In genomic region chr1:244035358-244035757, GRCh38 we compare ENCODE assay signal across 21 cellular contexts.
"Had no signal": no experiment of that assay in that cellular context is flagged by ENCODE, and none has a peak within 500 bp of the region (broad histone marks: within the 10 kb centered on the region; RNA-seq: fewer than 3 reads in every experiment).

No MANE protein-coding gene starts in this region.

- H3K4me3 Mint-ChIP-seq: memory B cell; natural killer cell; stimulated activated effector memory CD8-positive, alpha-beta T cell treated with anti-CD3 and anti-CD28 coated beads, Interleukin-12 subunit alpha, Interleukin-12 subunit beta, amount 100 ng/mL, for 72 hours had no signal

- H3K36me3 ChIP-seq: ovary, sigmoid colon, stomach, tibial artery, upper lobe of right lung, uterus had no signal

- H3K9me3 ChIP-seq: ovary, psoas muscle, sigmoid colon, stomach, tibial artery, upper lobe of right lung, uterus had no signal

- DNase-seq: dorsolateral prefrontal cortex; effector CD4-positive, alpha-beta T cell; kidney; natural killer cell; occipital lobe; ovary; posterior cingulate gyrus; psoas muscle; right cardiac atrium; sigmoid colon; stimulated activated CD4-positive, alpha-beta T cell treated with anti-CD3 and anti-CD28 coated beads, Interleukin-2, amount 100 ng/mL, for 24 hours; stimulated activated CD4-positive, alpha-beta T cell treated with anti-CD3 and anti-CD28 coated beads, Interleukin-4, amount 100 ng/mL, for 24 hours; stimulated activated naive CD4-positive, alpha-beta T cell treated with Interleukin-2 at 50 U/mL for 16 hours; stomach; tibial artery; upper lobe of right lung; uterus had no signal

- H3K27ac Mint-ChIP-seq: memory B cell; natural killer cell; stimulated activated effector memory CD8-positive, alpha-beta T cell treated with anti-CD3 and anti-CD28 coated beads, Interleukin-12 subunit alpha, Interleukin-12 subunit beta, amount 100 ng/mL, for 72 hours had no signal

- ATAC-seq: left lobe of liver; natural killer cell; psoas muscle; right cardiac atrium; stimulated activated effector memory CD8-positive, alpha-beta T cell treated with anti-CD3 and anti-CD28 coated beads, Interleukin-12 subunit alpha, Interleukin-12 subunit beta, amount 100 ng/mL, for 72 hours; upper lobe of right lung had no signal

- H3K4me1 ChIP-seq: psoas muscle, sigmoid colon, stomach, tibial artery, upper lobe of right lung, uterus had no signal

- H3K4me3 ChIP-seq: dorsolateral prefrontal cortex, lung, ovary, psoas muscle, sigmoid colon, stomach, tibial artery, upper lobe of right lung, uterus had no signal

- H3K27me3 ChIP-seq: dorsolateral prefrontal cortex, ovary, sigmoid colon, upper lobe of right lung, uterus had no signal

- H3K4me1 Mint-ChIP-seq: natural killer cell; stimulated activated effector memory CD8-positive, alpha-beta T cell treated with anti-CD3 and anti-CD28 coated beads, Interleukin-12 subunit alpha, Interleukin-12 subunit beta, amount 100 ng/mL, for 72 hours had no signal

- H3K9me3 Mint-ChIP-seq: memory B cell; natural killer cell; stimulated activated effector memory CD8-positive, alpha-beta T cell treated with anti-CD3 and anti-CD28 coated beads, Interleukin-12 subunit alpha, Interleukin-12 subunit beta, amount 100 ng/mL, for 72 hours had no signal

- H3K27ac ChIP-seq: dorsolateral prefrontal cortex, ovary, psoas muscle, sigmoid colon, stomach, tibial artery, upper lobe of right lung, uterus had no signal

- H3K36me3 Mint-ChIP-seq: memory B cell; natural killer cell; stimulated activated effector memory CD8-positive, alpha-beta T cell treated with anti-CD3 and anti-CD28 coated beads, Interleukin-12 subunit alpha, Interleukin-12 subunit beta, amount 100 ng/mL, for 72 hours had no signal
